In genomic region chr1:147545133-147545532, GRCh38 we compare ENCODE assay signal across 8 cellular contexts. TPM values are rescaled to one million over a fixed set of nuclear protein-coding genes. Genes with fewer than 3 reads are reported as not detected.
DNase-seq lines count a peak whose midpoint lies in the region; ATAC-seq lines count a peak whose summit lies in the region.

No MANE protein-coding gene starts in this region.

- ATAC-seq in GM18502 (IDR thresholded peaks at IDR 0.05; ENCODE audit: poor library complexity, unreplicated experiment) (peak; percentile 57), HG02973 (IDR thresholded peaks at IDR 0.05; ENCODE audit: unreplicated experiment) (no peak)

- DNase-seq in M059J (ENCODE audit: low read depth) = peak; percentile 95
- peak; percentile 87 for DNase-seq in activated CD8-positive, alpha-beta memory T cell treated with anti-CD3 and anti-CD28 coated beads, Interleukin-2, amount 50 U/mL, for 48 hours
- peak; percentile 97 for DNase-seq in glomerular visceral epithelial cell (ENCODE audit: extremely low spot score)
- DNase-seq in stimulated activated CD4-positive, alpha-beta T cell treated with anti-CD3 and anti-CD28 coated beads, Interleukin-2, amount 100 ng/mL, for 48 hours = peak; percentile 65
- DNase-seq in inferior parietal cortex (ENCODE audit: extremely low spot score) = no peak
- DNase-seq in SK-N-DZ (ENCODE audit: low spot score) = no peak

RNA-seq across cellular contexts. Expression of gene BCL9, which starts 3.8 kb away (rescaled TPM):
- total RNA-seq in M059J (2014; rRNA removed; shearing (Covaris generic)) = 8.8 and 18.1 TPM in 2 replicates
- polyA plus RNA-seq in SK-N-DZ (2014; cell fraction: cytosol; rRNA removed) = 10.5 and 10.8 TPM in 2 replicates
- polyA plus RNA-seq in SK-N-DZ (2014; cell fraction: nucleus; rRNA removed) = 6.8 and 16.2 TPM in 2 replicates

Comparison
In these comparisons a context has a peak if more than half of its experiments do, and no peak if none do; other contexts are left out.
1. DNase-seq: peak in M059J (single experiment), activated CD8-positive, alpha-beta memory T cell treated with anti-CD3 and anti-CD28 coated beads, Interleukin-2, amount 50 U/mL, for 48 hours (single experiment), glomerular visceral epithelial cell (single experiment) and stimulated activated CD4-positive, alpha-beta T cell treated with anti-CD3 and anti-CD28 coated beads, Interleukin-2, amount 100 ng/mL, for 48 hours (2 of 2); none in inferior parietal cortex (single experiment) and SK-N-DZ (single experiment).